8 cellular contexts compared by ENCODE assay signal in genomic region chr9:120869360-120869687, GRCh38. TPM values are rescaled to one million over a fixed set of nuclear protein-coding genes. Genes with fewer than 3 reads are reported as not detected.
DNase-seq lines count a peak whose midpoint lies in the region; ATAC-seq, FAIRE-seq and TF ChIP-seq lines count a peak whose summit lies in the region.

No MANE protein-coding gene starts in this region.

- H3K4me3 Mint-ChIP-seq in T-cell (peak overlapping the region; percentile 79 to 89 (median 82)), progenitor cell of endocrine pancreas (ENCODE audit: low read depth) (peak overlapping the region; percentile 80)

- H3K36me3 ChIP-seq in GM06990 (ENCODE audit: control insufficient read depth, insufficient read depth, low read length), result peaks cover 36% of the 10 kb centered on the region

- H3K36me3 Mint-ChIP-seq in T-cell, result peaks cover 44% of the 10 kb centered on the region
- peaks cover 1% of the 10 kb centered on the region for H3K36me3 Mint-ChIP-seq in progenitor cell of endocrine pancreas (ENCODE audit: insufficient read depth)

- FAIRE-seq in GM19239 (lab: Jason Lieb, UNC), result no peak

- H3K9me3 Mint-ChIP-seq in T-cell, result no peaks in the 10 kb centered on the region
- no peaks in the 10 kb centered on the region for H3K9me3 Mint-ChIP-seq in progenitor cell of endocrine pancreas (ENCODE audit: low read depth)

- H3K4me1 Mint-ChIP-seq in T-cell (peaks cover 34 to 48% (median 42%) of the 10 kb centered on the region in 3 donors), progenitor cell of endocrine pancreas (ENCODE audit: low read depth) (peaks cover 8% of the 10 kb centered on the region)

- CTCF ChIA-PET in T-cell (lab: Charles Lee), result interaction anchor here (0.7 to 3.9 kb wide), 18 partner anchors 21 to 252 kb away, joined by 3 to 39 read pairs (median 6); no protein-coding TSS in a partner anchor

- H3K27me3 ChIP-seq in GM06990 (replicated peaks; ENCODE audit: control insufficient read depth, insufficient read depth, low read length), result no peaks in the 10 kb centered on the region

- no peak for DNase-seq in GM06990 (ENCODE audit: extremely low read depth, insufficient read length)
- DNase-seq in T-cell, result no peak
- DNase-seq in fibroblast of mammary gland (ENCODE audit: low read depth), result no peak
- DNase-seq in progenitor cell of endocrine pancreas (ENCODE audit: low spot score, unreplicated experiment), result no peak
- no peak for DNase-seq in GM19239 (ENCODE audit: insufficient read length, low spot score)
- DNase-seq in SKM-1 (lab: John Stamatoyannopoulos, UW; ENCODE audit: unreplicated experiment), result no peak
- no peak for DNase-seq in middle frontal gyrus (ENCODE audit: extremely low spot score, low spot score)
- no peak for DNase-seq in mucosa of gallbladder (ENCODE audit: low spot score)

- ATAC-seq in T-cell (replicated peaks in 1 of 4), result no peak

- H3K27ac Mint-ChIP-seq in T-cell (peak overlapping the region; percentile 94 to 97), progenitor cell of endocrine pancreas (peak overlapping the region; percentile 65)

- no peak for TF ChIP-seq CTCF in GM06990 (IDR thresholded peaks at IDR 0.05; ENCODE audit: insufficient read depth, low read length, poor library complexity, severe bottlenecking)
- TF ChIP-seq CTCF in fibroblast of mammary gland (conservative IDR thresholded peaks at IDR 0.05; ENCODE audit: control insufficient read depth, insufficient read depth, low read depth, low read length), result no peak
- no peak for TF ChIP-seq CTCF in progenitor cell of endocrine pancreas (IDR thresholded peaks at IDR 0.05; ENCODE audit: unreplicated experiment)

- H3K4me3 ChIP-seq in GM06990 (replicated peaks; ENCODE audit: low read depth, low read length) (peak overlapping the region; percentile 64), fibroblast of mammary gland (ENCODE audit: control insufficient read depth, low read depth, low read length) (peak overlapping the region; percentile 47)

- H3K27me3 Mint-ChIP-seq in T-cell (no peaks in the 10 kb centered on the region), progenitor cell of endocrine pancreas (no peaks in the 10 kb centered on the region)

- POLR2A ChIA-PET in T-cell (lab: Charles Lee), result interaction anchor here in 1 of 2 donors (0.5 to 1.9 kb wide), 3 partner anchors 23 to 293 kb away, joined by 3 to 11 read pairs (median 9); no protein-coding TSS in a partner anchor

RNA-seq across cellular contexts. Expression of gene PHF19, which starts 7.7 kb away (rescaled TPM):
- 100 to 1,000 TPM in 4 of 5 donors, 10 to 100 TPM in 1; 92.8 to 184 (median 166) TPM for total RNA-seq in T-cell
- total RNA-seq in progenitor cell of endocrine pancreas, result 27.2 and 28.4 TPM in 2 replicates
- 25.9 TPM for total RNA-seq in mucosa of gallbladder

RNA-seq across cellular contexts. Expression of gene PSMD5, which starts 26.6 kb away (rescaled TPM):
- total RNA-seq in T-cell (10 to 100 TPM; 27.5 to 55.2 (median 47.7) TPM), progenitor cell of endocrine pancreas (47.9 and 50.1 TPM in 2 replicates), mucosa of gallbladder (65.1 TPM)

RNA-seq across cellular contexts. Expression of gene TRAF1, which starts 57.3 kb away (rescaled TPM):
- total RNA-seq in T-cell (100 to 1,000 TPM in 3 of 5 donors, 10 to 100 TPM in 2; 67.6 to 170 (median 157) TPM), progenitor cell of endocrine pancreas (6.7 TPM in 2 replicates), mucosa of gallbladder (7.9 TPM)
